2 cellular contexts compared by ENCODE assay signal in genomic region chr5:106417163-106417562, GRCh38.
TF ChIP-seq lines count a peak whose summit lies in the region.

No MANE protein-coding gene starts in this region.

TF ChIP-seq in GM23338, 12 proteins besides CTCF, POLR2A, EP300 and RAD21:
- TF ChIP-seq EZH2phosphoT487 (IDR thresholded peaks at IDR 0.05; ENCODE audit: unreplicated experiment) (no peak), ETS1 (IDR thresholded peaks at IDR 0.05) (no peak), REST (IDR thresholded peaks at IDR 0.05; ENCODE audit: unreplicated experiment) (no peak), NANOG (IDR thresholded peaks at IDR 0.05; ENCODE audit: borderline replicate concordance) (no peak), ZNF114 (CRISPR knock-in tag; IDR thresholded peaks at IDR 0.05) (no peak), STAT1 (IDR thresholded peaks at IDR 0.05; ENCODE audit: unreplicated experiment) (no peak), EZH2 (IDR thresholded peaks at IDR 0.05; ENCODE audit: low read depth, unreplicated experiment) (no peak), CREB1 (CRISPR knock-in tag; IDR thresholded peaks at IDR 0.05; ENCODE audit: low read depth) (no peak), ZNF462 (CRISPR knock-in tag; IDR thresholded peaks at IDR 0.05) (no peak), JUNB (IDR thresholded peaks at IDR 0.05; ENCODE audit: unreplicated experiment) (no peak)

TF ChIP-seq in H1, 55 proteins besides CTCF, POLR2A, EP300 and RAD21:
- TF ChIP-seq SIX5 (IDR thresholded peaks at IDR 0.05; ENCODE audit: low read depth, low read length) (no peak), KDM4A (IDR thresholded peaks at IDR 0.05; ENCODE audit: low read depth, low read length, severe bottlenecking) (no peak), JUND (IDR thresholded peaks at IDR 0.05; ENCODE audit: low read length) (no peak), CBX8 (IDR thresholded peaks at IDR 0.05; ENCODE audit: borderline replicate concordance, low read depth, low read length) (no peak), BACH1 (IDR thresholded peaks at IDR 0.05; ENCODE audit: low read length) (no peak), KDM1A (IDR thresholded peaks at IDR 0.05; ENCODE audit: borderline replicate concordance, low read length) (no peak), POLR2AphosphoS5 (IDR thresholded peaks at IDR 0.05; ENCODE audit: low read depth, low read length) (no peak), GTF2F1 (IDR thresholded peaks at IDR 0.05; ENCODE audit: borderline replicate concordance, low read depth, low read length) (no peak), ATF2 (IDR thresholded peaks at IDR 0.05; ENCODE audit: low read length) (no peak), SIN3A (conservative IDR thresholded peaks at IDR 0.05 in 1 of 2, IDR thresholded peaks at IDR 0.05 in 1 of 2; ENCODE audit: low read depth in 1 of 2, low read length in 2 of 2) (no peak), EGR1 (IDR thresholded peaks at IDR 0.05; ENCODE audit: borderline replicate concordance, low read depth, low read length) (no peak), POU5F1 (IDR thresholded peaks at IDR 0.05; ENCODE audit: low read depth, low read length) (no peak), HDAC2 (IDR thresholded peaks at IDR 0.05; ENCODE audit: borderline replicate concordance in 1 of 2, low read depth in 2 of 2, low read length in 2 of 2) (no peak)
TF ChIP-seq in H1: peak in this region for 0.
